ENCODE assay signal across 17 cellular contexts in the genomic region with DNA sequence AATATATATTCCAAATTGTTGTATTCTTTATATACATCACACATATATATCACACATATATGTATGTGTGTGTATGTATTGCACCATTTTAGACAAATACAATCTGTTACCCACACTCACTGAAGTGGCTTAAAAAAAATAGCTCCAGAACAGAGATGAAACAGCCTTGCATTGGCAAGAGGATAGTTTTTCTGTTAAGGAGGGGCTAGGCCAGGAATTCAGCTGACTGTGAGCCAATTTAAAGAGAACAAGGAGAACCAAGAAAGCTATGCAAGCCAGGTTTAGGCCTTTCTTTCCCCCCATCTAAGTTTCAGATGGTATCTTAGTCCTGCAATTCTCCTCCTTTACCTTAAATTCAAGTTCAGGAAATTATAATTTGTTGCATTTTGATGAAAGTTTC.
"Had no signal": no experiment of that assay in that cellular context is flagged by ENCODE, and none has a peak within 500 bp of the region (broad histone marks: within the 10 kb centered on the region; RNA-seq: fewer than 3 reads in every experiment).

No MANE protein-coding gene starts in this region.

- DNase-seq: dorsolateral prefrontal cortex; effector CD4-positive, alpha-beta T cell; hypothalamus; immature natural killer cell; left cardiac atrium; left lung; mesendoderm; midbrain; naive thymus-derived CD4-positive, alpha-beta T cell; right lobe of liver; stimulated activated CD4-positive, alpha-beta T cell treated with anti-CD3 and anti-CD28 coated beads, Interleukin-12 subunit alpha, Interleukin-12 subunit beta, amount 100 ng/mL, for 4 hours; stimulated activated CD4-positive, alpha-beta T cell treated with anti-CD3 and anti-CD28 coated beads, Interleukin-1b, Interleukin-23, amount 100 ng/mL, for 48 hours; stimulated activated CD4-positive, alpha-beta T cell treated with anti-CD3 and anti-CD28 coated beads, Interleukin-4, amount 100 ng/mL, for 1 hour; stimulated activated CD8-positive, alpha-beta memory T cell treated with anti-CD3 and anti-CD28 coated beads, Interleukin-4, amount 100 ng/mL, for 48 hours; stimulated activated naive CD4-positive, alpha-beta T cell; stimulated activated naive CD8-positive, alpha-beta T cell treated with anti-CD3 and anti-CD28 coated beads, Interleukin-15, amount 100 ng/mL, for 72 hours; trophoblast cell had no signal
